Comparison of ENCODE assay signal across 22 cellular contexts in the genomic region with DNA sequence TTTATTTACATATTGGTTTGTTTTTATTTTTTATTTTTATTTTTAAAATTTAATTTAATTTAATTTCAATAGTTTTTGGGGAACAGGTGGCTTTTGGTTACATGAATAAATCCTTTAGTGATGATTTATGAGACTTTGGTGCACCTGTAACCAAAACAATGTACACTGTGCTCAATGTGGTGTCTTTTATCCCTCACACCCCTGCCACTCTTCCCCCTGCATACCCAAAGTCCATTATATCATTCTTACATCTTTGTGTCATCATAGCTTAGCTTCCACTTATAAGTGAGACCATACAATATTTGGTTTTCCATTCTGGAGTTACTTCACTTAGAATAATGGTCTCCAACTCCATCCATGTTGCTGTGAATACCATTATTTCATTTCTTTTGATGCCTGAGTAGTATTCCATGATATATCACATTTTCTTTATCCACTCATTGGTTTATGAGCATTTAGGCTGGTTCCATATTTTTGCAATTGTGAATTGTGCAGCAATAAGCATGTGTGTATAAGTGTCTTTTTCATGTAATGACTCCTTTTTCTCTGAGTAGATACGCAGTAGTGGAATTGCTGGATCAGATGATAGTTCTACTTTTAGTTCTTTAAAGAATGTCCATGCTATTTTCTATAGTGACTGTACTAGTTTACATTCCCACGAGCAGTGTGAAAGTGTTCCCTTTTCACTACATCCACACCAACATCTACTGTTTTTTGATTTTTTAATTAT.
DNase-seq lines count a peak whose midpoint lies in the region; ATAC-seq, FAIRE-seq and TF ChIP-seq lines count a peak whose summit lies in the region.
"Had no signal": no experiment of that assay in that cellular context is flagged by ENCODE, and none has a peak within 500 bp of the region (broad histone marks: within the 10 kb centered on the region; RNA-seq: fewer than 3 reads in every experiment).

No MANE protein-coding gene starts in this region.

- DNase-seq in DMS53 (lab: John Stamatoyannopoulos, UW) (peak; percentile 7), DMS53 treated with DMSO at 0.1 percent for 48 hours (lab: John Stamatoyannopoulos, UW; ENCODE audit: unreplicated experiment) (no peak), A549 (ENCODE audit: low read depth in 1 of 2, low spot score in 1 of 2) (no peak), NOMO-1 treated with DMSO at 0.1 percent for 48 hours (lab: John Stamatoyannopoulos, UW; ENCODE audit: unreplicated experiment) (peak; percentile 45), astrocyte (ENCODE audit: low read depth) (no peak), DMS114 treated with DMSO at 0.1 percent for 48 hours (lab: John Stamatoyannopoulos, UW; ENCODE audit: unreplicated experiment) (no peak), NCI-H2196 (lab: John Stamatoyannopoulos, UW; ENCODE audit: unreplicated experiment) (no peak)
- DNase-seq: Calu3; DMS79; NCI-H1930; NCI-H2171; NCI-H446 treated with DMSO at 0.1 percent for 48 hours; NCI-H69; NK-92 treated with Interleukin-12 subunit alpha and Interleukin-12 subunit beta, amount 100 ng/mL, for 24 hours; PC-3; RPMI8226; SHP77 treated with DMSO at 0.1 percent for 48 hours; SK-N-SH had no signal

- H3K4me1 ChIP-seq in A549 (no peaks in the 10 kb centered on the region), astrocyte (ENCODE audit: insufficient read depth, low read length) (no peaks in the 10 kb centered on the region)

- POLR2A ChIA-PET in A549 (lab: Yijun Ruan, JAX) = no interaction called here

- no peaks in the 10 kb centered on the region for H3K9me3 Mint-ChIP-seq in astrocyte (ENCODE audit: unreplicated experiment)

- CTCF ChIA-PET in A549 (lab: Yijun Ruan, JAX) = no interaction called here

- no peak for TF ChIP-seq POLR2A in A549 (IDR thresholded peaks at IDR 0.05; ENCODE audit: low read length)

- no peaks in the 10 kb centered on the region for H4K20me1 ChIP-seq in astrocyte (ENCODE audit: insufficient read depth, low read length)

- H3K27ac Mint-ChIP-seq in astrocyte (ENCODE audit: unreplicated experiment) = no peak overlapping the region

- ATAC-seq in A549 (no peak), GM18858 (IDR thresholded peaks at IDR 0.05; ENCODE audit: unreplicated experiment) (no peak)
- ATAC-seq: K562, PC-3 had no signal

- H3K27me3 ChIP-seq in astrocyte (ENCODE audit: insufficient read depth, low read length) = no peaks in the 10 kb centered on the region

- no peaks in the 10 kb centered on the region for H3K36me3 Mint-ChIP-seq in astrocyte (ENCODE audit: low read depth, unreplicated experiment)

- no peaks in the 10 kb centered on the region for H3K4me1 Mint-ChIP-seq in astrocyte (ENCODE audit: low read depth, unreplicated experiment)

- H3K9ac ChIP-seq in astrocyte (ENCODE audit: low read length) = no peak overlapping the region
- H3K9ac ChIP-seq: SK-N-SH had no signal

- TF ChIP-seq EP300 in A549 (IDR thresholded peaks at IDR 0.05) = no peak

- H2AFZ ChIP-seq in astrocyte (ENCODE audit: low read depth, low read length) = no peak overlapping the region

- WGBS in A549 (ENCODE audit: missing lambda C conversion rate) = 24% methylated on average over 2 of the region's 2 CpGs

- H3K27ac ChIP-seq in A549 = no peak overlapping the region
- no peak overlapping the region for H3K27ac ChIP-seq in astrocyte (ENCODE audit: low read depth, low read length)
- H3K27ac ChIP-seq: 22Rv1 had no signal

- H3K4me3 Mint-ChIP-seq in astrocyte (ENCODE audit: unreplicated experiment) = no peak overlapping the region

- no peaks in the 10 kb centered on the region for H3K27me3 Mint-ChIP-seq in astrocyte (ENCODE audit: low read depth, unreplicated experiment)

- H3K4me2 ChIP-seq in A549 = no peak overlapping the region
- no peak overlapping the region for H3K4me2 ChIP-seq in astrocyte (ENCODE audit: low read length)
- H3K4me2 ChIP-seq: SK-N-SH had no signal

- no peaks in the 10 kb centered on the region for H3K36me3 ChIP-seq in astrocyte (ENCODE audit: insufficient read depth, low read length)

- H3K9me3 ChIP-seq in A549 = no peaks in the 10 kb centered on the region
- no peaks in the 10 kb centered on the region for H3K9me3 ChIP-seq in astrocyte (ENCODE audit: insufficient read depth, low read depth, low read length)
- H3K9me3 ChIP-seq: SK-N-SH had no signal

- H3K4me3 ChIP-seq in A549 (no peak overlapping the region), astrocyte (ENCODE audit: insufficient read depth, low read depth, low read length) (no peak overlapping the region)
- H3K4me3 ChIP-seq: K562 had no signal

- TF ChIP-seq RAD21 in A549 (conservative IDR thresholded peaks at IDR 0.05 in 1 of 2, IDR thresholded peaks at IDR 0.05 in 1 of 2) = no peak

- H3K79me2 ChIP-seq in astrocyte (ENCODE audit: insufficient read depth, low read length) = no peaks in the 10 kb centered on the region

- TF ChIP-seq CTCF in A549 (IDR thresholded peaks at IDR 0.05) (no peak), astrocyte (IDR thresholded peaks at IDR 0.05; ENCODE audit: insufficient read depth, low read depth, low read length) (no peak)

- FAIRE-seq in A549 (lab: Jason Lieb, UNC) = peak; percentile 65
- FAIRE-seq in astrocyte (lab: Jason Lieb, UNC) = peak; percentile 92
- FAIRE-seq: H54, K562 had no signal

TF ChIP-seq in A549, 52 proteins besides CTCF, POLR2A, EP300 and RAD21:
- TF ChIP-seq EHF (CRISPR knock-in tag; IDR thresholded peaks at IDR 0.05) (no peak), JUNB (IDR thresholded peaks at IDR 0.05) (no peak)

Comparison
In these comparisons a context has a peak if more than half of its experiments do, and no peak if none do; other contexts are left out.
1. DNase-seq: peak in DMS53 (single experiment) and NOMO-1 treated with DMSO at 0.1 percent for 48 hours (single experiment); none in DMS53 treated with DMSO at 0.1 percent for 48 hours (single experiment), A549 (0 of 2), astrocyte (single experiment), DMS114 treated with DMSO at 0.1 percent for 48 hours (single experiment) and NCI-H2196 (single experiment).